In the genomic region with DNA sequence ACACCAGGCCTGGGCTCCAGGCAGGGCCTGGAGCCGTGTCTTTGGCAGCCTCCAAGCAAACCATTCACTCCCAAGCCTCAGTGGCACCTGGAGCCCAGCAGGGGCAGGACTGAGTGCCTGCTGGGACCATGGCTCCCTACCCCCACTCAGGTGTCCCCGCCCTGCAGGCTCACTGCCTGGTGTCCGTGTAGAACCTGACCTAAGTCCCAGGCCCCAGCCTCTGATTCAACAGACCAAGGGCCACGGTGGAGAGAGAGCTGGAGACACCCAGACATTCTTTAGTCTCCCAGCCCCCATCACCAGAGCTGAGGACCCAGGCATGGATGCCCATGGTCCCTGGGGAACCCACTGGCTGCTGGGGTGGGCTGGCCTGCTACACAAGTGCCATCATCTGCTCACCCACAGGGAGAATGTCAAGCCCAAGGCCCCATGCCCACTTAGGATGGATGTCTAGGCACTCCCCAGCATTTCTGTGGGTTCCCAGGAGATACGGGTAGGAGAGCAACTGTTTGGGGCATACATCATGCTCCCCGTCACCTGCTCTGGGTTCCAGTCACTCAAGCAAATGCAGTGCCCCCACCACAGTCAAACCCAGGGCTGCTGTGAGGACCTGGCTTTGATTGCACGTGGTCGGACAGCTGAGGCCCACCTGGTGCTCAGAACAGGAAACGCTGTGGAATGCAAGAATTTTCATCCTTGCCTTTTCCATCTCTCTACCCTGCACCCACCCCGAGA, we compare ENCODE assay signal across 1 cellular context.
TF ChIP-seq lines count a peak whose summit lies in the region.

No MANE protein-coding gene starts in this region.

TF ChIP-seq in SK-N-SH, 30 proteins besides CTCF, POLR2A, EP300 and RAD21 (continued from another document):
- TF ChIP-seq ELF1 (IDR thresholded peaks at IDR 0.05) (no peak), FOXM1 (IDR thresholded peaks at IDR 0.05; ENCODE audit: low read depth) (no peak), RFX5 (IDR thresholded peaks at IDR 0.05; ENCODE audit: low read length) (no peak), FOSL2 (IDR thresholded peaks at IDR 0.05; ENCODE audit: borderline replicate concordance, low read depth) (no peak), POLR2AphosphoS5 (IDR thresholded peaks at IDR 0.05; ENCODE audit: low read depth, low read length) (no peak), SMC3 (IDR thresholded peaks at IDR 0.05; ENCODE audit: low read depth, low read length) (no peak), CHD2 (IDR thresholded peaks at IDR 0.05; ENCODE audit: low read length, partially characterized antibody) (no peak), RCOR1 (IDR thresholded peaks at IDR 0.05; ENCODE audit: low read length) (no peak), RXRA (IDR thresholded peaks at IDR 0.05; ENCODE audit: borderline replicate concordance, low read depth) (no peak), SIN3A (IDR thresholded peaks at IDR 0.05; ENCODE audit: borderline replicate concordance, low read depth, low read length) (no peak), YY1 (IDR thresholded peaks at IDR 0.05; ENCODE audit: low read depth) (no peak)
- TF ChIP-seq, protein P1, sequence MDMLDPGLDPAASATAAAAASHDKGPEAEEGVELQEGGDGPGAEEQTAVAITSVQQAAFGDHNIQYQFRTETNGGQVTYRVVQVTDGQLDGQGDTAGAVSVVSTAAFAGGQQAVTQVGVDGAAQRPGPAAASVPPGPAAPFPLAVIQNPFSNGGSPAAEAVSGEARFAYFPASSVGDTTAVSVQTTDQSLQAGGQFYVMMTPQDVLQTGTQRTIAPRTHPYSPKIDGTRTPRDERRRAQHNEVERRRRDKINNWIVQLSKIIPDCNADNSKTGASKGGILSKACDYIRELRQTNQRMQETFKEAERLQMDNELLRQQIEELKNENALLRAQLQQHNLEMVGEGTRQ (IDR thresholded peaks at IDR 0.05; ENCODE audit: borderline replicate concordance, low read depth, low read length) = no peak
- TF ChIP-seq, protein P2, sequence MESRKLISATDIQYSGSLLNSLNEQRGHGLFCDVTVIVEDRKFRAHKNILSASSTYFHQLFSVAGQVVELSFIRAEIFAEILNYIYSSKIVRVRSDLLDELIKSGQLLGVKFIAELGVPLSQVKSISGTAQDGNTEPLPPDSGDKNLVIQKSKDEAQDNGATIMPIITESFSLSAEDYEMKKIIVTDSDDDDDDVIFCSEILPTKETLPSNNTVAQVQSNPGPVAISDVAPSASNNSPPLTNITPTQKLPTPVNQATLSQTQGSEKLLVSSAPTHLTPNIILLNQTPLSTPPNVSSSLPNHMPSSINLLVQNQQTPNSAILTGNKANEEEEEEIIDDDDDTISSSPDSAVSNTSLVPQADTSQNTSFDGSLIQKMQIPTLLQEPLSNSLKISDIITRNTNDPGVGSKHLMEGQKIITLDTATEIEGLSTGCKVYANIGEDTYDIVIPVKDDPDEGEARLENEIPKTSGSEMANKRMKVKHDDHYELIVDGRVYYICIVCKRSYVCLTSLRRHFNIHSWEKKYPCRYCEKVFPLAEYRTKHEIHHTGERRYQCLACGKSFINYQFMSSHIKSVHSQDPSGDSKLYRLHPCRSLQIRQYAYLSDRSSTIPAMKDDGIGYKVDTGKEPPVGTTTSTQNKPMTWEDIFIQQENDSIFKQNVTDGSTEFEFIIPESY (IDR thresholded peaks at IDR 0.05; ENCODE audit: borderline replicate concordance, low read depth) = no peak
- TF ChIP-seq, protein P3, sequence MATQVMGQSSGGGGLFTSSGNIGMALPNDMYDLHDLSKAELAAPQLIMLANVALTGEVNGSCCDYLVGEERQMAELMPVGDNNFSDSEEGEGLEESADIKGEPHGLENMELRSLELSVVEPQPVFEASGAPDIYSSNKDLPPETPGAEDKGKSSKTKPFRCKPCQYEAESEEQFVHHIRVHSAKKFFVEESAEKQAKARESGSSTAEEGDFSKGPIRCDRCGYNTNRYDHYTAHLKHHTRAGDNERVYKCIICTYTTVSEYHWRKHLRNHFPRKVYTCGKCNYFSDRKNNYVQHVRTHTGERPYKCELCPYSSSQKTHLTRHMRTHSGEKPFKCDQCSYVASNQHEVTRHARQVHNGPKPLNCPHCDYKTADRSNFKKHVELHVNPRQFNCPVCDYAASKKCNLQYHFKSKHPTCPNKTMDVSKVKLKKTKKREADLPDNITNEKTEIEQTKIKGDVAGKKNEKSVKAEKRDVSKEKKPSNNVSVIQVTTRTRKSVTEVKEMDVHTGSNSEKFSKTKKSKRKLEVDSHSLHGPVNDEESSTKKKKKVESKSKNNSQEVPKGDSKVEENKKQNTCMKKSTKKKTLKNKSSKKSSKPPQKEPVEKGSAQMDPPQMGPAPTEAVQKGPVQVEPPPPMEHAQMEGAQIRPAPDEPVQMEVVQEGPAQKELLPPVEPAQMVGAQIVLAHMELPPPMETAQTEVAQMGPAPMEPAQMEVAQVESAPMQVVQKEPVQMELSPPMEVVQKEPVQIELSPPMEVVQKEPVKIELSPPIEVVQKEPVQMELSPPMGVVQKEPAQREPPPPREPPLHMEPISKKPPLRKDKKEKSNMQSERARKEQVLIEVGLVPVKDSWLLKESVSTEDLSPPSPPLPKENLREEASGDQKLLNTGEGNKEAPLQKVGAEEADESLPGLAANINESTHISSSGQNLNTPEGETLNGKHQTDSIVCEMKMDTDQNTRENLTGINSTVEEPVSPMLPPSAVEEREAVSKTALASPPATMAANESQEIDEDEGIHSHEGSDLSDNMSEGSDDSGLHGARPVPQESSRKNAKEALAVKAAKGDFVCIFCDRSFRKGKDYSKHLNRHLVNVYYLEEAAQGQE (IDR thresholded peaks at IDR 0.05; ENCODE audit: low read depth, low read length) = no peak
- TF ChIP-seq, protein P4, sequence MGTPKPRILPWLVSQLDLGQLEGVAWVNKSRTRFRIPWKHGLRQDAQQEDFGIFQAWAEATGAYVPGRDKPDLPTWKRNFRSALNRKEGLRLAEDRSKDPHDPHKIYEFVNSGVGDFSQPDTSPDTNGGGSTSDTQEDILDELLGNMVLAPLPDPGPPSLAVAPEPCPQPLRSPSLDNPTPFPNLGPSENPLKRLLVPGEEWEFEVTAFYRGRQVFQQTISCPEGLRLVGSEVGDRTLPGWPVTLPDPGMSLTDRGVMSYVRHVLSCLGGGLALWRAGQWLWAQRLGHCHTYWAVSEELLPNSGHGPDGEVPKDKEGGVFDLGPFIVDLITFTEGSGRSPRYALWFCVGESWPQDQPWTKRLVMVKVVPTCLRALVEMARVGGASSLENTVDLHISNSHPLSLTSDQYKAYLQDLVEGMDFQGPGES (IDR thresholded peaks at IDR 0.05; ENCODE audit: low read depth, low read length) = no peak
- TF ChIP-seq, protein P5, sequence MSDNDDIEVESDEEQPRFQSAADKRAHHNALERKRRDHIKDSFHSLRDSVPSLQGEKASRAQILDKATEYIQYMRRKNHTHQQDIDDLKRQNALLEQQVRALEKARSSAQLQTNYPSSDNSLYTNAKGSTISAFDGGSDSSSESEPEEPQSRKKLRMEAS (IDR thresholded peaks at IDR 0.05; ENCODE audit: low read depth) = no peak
